In genomic region chr3:71430941-71431552, GRCh38 we compare ENCODE assay signal across 16 cellular contexts.
DNase-seq lines count a peak whose midpoint lies in the region; ATAC-seq and TF ChIP-seq lines count a peak whose summit lies in the region.
"Had no signal": no experiment of that assay in that cellular context is flagged by ENCODE, and none has a peak within 500 bp of the region (broad histone marks: within the 10 kb centered on the region; RNA-seq: fewer than 3 reads in every experiment).

No MANE protein-coding gene starts in this region.

- H3K4me1 Mint-ChIP-seq in effector memory CD8-positive, alpha-beta T cell (ENCODE audit: low read depth in 2 of 2), result peaks cover 31 to 58% of the 10 kb centered on the region in 2 donors

- peak overlapping the region; percentile 83 for H3K27ac ChIP-seq in RWPE2 (ENCODE audit: poor library complexity, severe bottlenecking)
- peak overlapping the region; percentile 12 for H3K27ac ChIP-seq in smooth muscle cell (ENCODE audit: low read depth)
- no peak overlapping the region for H3K27ac ChIP-seq in adrenal gland
- H3K27ac ChIP-seq: 22Rv1, SK-N-MC, tibial artery had no signal

- no peak overlapping the region for H2AFZ ChIP-seq in smooth muscle cell (ENCODE audit: low read depth)

- H3K27ac Mint-ChIP-seq in effector memory CD8-positive, alpha-beta T cell, result peak overlapping the region; percentile 53 to 93

- intact Hi-C loops in adrenal gland (cut with DNase I), result no loop called here

- H3F3A ChIP-seq in smooth muscle cell (ENCODE audit: low read depth), result peaks cover 3% of the 10 kb centered on the region

- no peaks in the 10 kb centered on the region for H3K9me3 ChIP-seq in RWPE2 (ENCODE audit: severe bottlenecking)
- no peaks in the 10 kb centered on the region for H3K9me3 ChIP-seq in smooth muscle cell (replicated peaks; ENCODE audit: low read depth)
- no peaks in the 10 kb centered on the region for H3K9me3 ChIP-seq in adrenal gland (replicated peaks in 1 of 3)
- H3K9me3 ChIP-seq: tibial artery had no signal

- WGBS in smooth muscle cell (ENCODE audit: low lambda C conversion rate), result 75% methylated on average over 7 of the region's 7 CpGs
- WGBS in adrenal gland, 4 donors, result 93 to 99% (median 95%) methylated on average over 7 of the region's 7 CpGs

- H3K36me3 ChIP-seq in RWPE2 (ENCODE audit: low read depth) (no peaks in the 10 kb centered on the region), smooth muscle cell (ENCODE audit: low read depth) (no peaks in the 10 kb centered on the region), adrenal gland (replicated peaks in 1 of 2) (no peaks in the 10 kb centered on the region)
- H3K36me3 ChIP-seq: tibial artery had no signal

- peaks cover 13% of the 10 kb centered on the region for H3K79me2 ChIP-seq in smooth muscle cell (ENCODE audit: low read depth)

- no peak overlapping the region for H3K4me3 ChIP-seq in RWPE2 (ENCODE audit: severe bottlenecking)
- H3K4me3 ChIP-seq in smooth muscle cell, result no peak overlapping the region
- no peak overlapping the region for H3K4me3 ChIP-seq in adrenal gland
- H3K4me3 ChIP-seq: GM12878, SK-N-MC, tibial artery had no signal

- no peaks in the 10 kb centered on the region for H4K20me1 ChIP-seq in smooth muscle cell (ENCODE audit: low read depth)

- H3K4me2 ChIP-seq in smooth muscle cell, result no peak overlapping the region

- H3K9ac ChIP-seq in smooth muscle cell (ENCODE audit: low read depth), result no peak overlapping the region

- peaks cover 7% of the 10 kb centered on the region for H3K36me3 Mint-ChIP-seq in effector memory CD8-positive, alpha-beta T cell (ENCODE audit: insufficient read depth)

- TF ChIP-seq CTCF in RWPE2 (IDR thresholded peaks at IDR 0.05; ENCODE audit: poor library complexity, severe bottlenecking) (no peak), smooth muscle cell (IDR thresholded peaks at IDR 0.05; ENCODE audit: borderline replicate concordance, insufficient read depth, poor library complexity, severe bottlenecking) (no peak), adrenal gland (IDR thresholded peaks at IDR 0.05) (no peak)

- DNase-seq in NCI-H187 treated with DMSO at 0.1 percent for 48 hours (lab: John Stamatoyannopoulos, UW) (peak; percentile 24), NCI-H187 (lab: John Stamatoyannopoulos, UW) (no peak), RWPE2 (ENCODE audit: low spot score) (no peak), smooth muscle cell (lab: John Stamatoyannopoulos, UW; ENCODE audit: unreplicated experiment) (no peak), DMS53 treated with DMSO at 0.1 percent for 48 hours (lab: John Stamatoyannopoulos, UW; ENCODE audit: unreplicated experiment) (no peak), adrenal gland (no peak)
- DNase-seq in effector memory CD8-positive, alpha-beta T cell, result no peak
- DNase-seq: activated CD4-positive, CD25-positive, alpha-beta regulatory T cell treated with anti-CD3 and anti-CD28 coated beads, Interleukin-2, amount 50 U/mL, for 72 hours; NCI-H1436 treated with DMSO at 0.1 percent for 48 hours; NCI-H774; tibial artery had no signal

- no peaks in the 10 kb centered on the region for H3K27me3 Mint-ChIP-seq in effector memory CD8-positive, alpha-beta T cell

- no peaks in the 10 kb centered on the region for H3K9me3 Mint-ChIP-seq in effector memory CD8-positive, alpha-beta T cell

- ATAC-seq in RWPE2 (ENCODE audit: low read depth), result peak; percentile 75
- no peak for ATAC-seq in effector memory CD8-positive, alpha-beta T cell (replicated peaks)
- ATAC-seq in GM18511 (IDR thresholded peaks at IDR 0.05; ENCODE audit: unreplicated experiment), result no peak
- ATAC-seq: GM12878, HepG2 had no signal

- H3K27me3 ChIP-seq in RWPE2 (ENCODE audit: insufficient read depth, poor library complexity, severe bottlenecking) (no peaks in the 10 kb centered on the region), smooth muscle cell (ENCODE audit: low read depth) (no peaks in the 10 kb centered on the region), adrenal gland (no peaks in the 10 kb centered on the region)
- H3K27me3 ChIP-seq: tibial artery had no signal

- no peak overlapping the region for H3K4me3 Mint-ChIP-seq in effector memory CD8-positive, alpha-beta T cell

- TF ChIP-seq POLR2A in adrenal gland (IDR thresholded peaks at IDR 0.05), result no peak

- H3K4me1 ChIP-seq in RWPE2 (ENCODE audit: insufficient read depth, poor library complexity, severe bottlenecking) (peaks cover 56% of the 10 kb centered on the region), smooth muscle cell (ENCODE audit: low read depth) (no peaks in the 10 kb centered on the region), adrenal gland (replicated peaks in 1 of 2) (peaks cover 0 to 8% of the 10 kb centered on the region in 2 donors)

Comparison
In these comparisons a context has a peak if more than half of its experiments do, and no peak if none do; other contexts are left out.
1. H3K27ac ChIP-seq: peak in RWPE2 (single experiment) and smooth muscle cell (single experiment); none in adrenal gland (0 of 5).